Comparison of ENCODE assay signal across 26 cellular contexts in the genomic region with DNA sequence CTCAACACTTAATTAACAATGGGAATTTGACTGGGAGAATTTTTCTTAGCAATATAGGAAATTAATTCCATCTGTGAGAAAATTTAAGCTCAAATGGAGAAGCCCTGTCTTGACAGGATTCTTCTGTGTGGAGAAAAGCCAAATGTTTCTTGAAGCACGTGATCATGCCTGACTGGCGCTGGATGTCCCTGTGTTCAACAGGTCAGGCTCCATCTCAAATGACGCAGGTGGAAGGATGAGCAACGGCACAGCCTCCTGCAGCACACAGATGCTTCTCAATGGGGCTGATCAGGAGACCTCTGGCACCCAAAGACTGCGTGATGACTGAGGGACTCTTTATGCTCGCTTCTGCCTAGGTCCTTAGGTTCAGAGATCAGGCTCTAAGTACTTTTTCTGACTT.
DNase-seq lines count a peak whose midpoint lies in the region; ATAC-seq lines count a peak whose summit lies in the region.
"Had no signal": no experiment of that assay in that cellular context is flagged by ENCODE, and none has a peak within 500 bp of the region (broad histone marks: within the 10 kb centered on the region; RNA-seq: fewer than 3 reads in every experiment).

No MANE protein-coding gene starts in this region.

- ATAC-seq in HG03571 (IDR thresholded peaks at IDR 0.05; ENCODE audit: unreplicated experiment), result no peak
- ATAC-seq in HG02588 (IDR thresholded peaks at IDR 0.05; ENCODE audit: unreplicated experiment), result no peak
- ATAC-seq: A549; activated CD4-positive, CD25-positive, alpha-beta regulatory T cell treated with anti-CD3 and anti-CD28 coated beads, Interleukin-2, amount 50 U/mL, for 24 hours; activated CD8-positive, alpha-beta T cell treated with anti-CD3 and anti-CD28 coated beads, Interleukin-2, amount 10 ng/mL, durations not matched to agents 7 days and 5 days; activated naive CD8-positive, alpha-beta T cell treated with anti-CD3 and anti-CD28 coated beads, Interleukin-2, amount 50 U/mL, for 24 hours; body of pancreas; effector memory CD8-positive, alpha-beta T cell; gastroesophageal sphincter; right cardiac atrium; stimulated activated naive CD8-positive, alpha-beta T cell treated with anti-CD3 and anti-CD28 coated beads, Interleukin-15, Interleukin-2, amounts not matched to agents 100 U/mL and 50 U/mL, for 24 hours; T-cell had no signal

- DNase-seq in NCI-H2107 (lab: John Stamatoyannopoulos, UW) (peak; percentile 22), NCI-H2107 treated with DMSO at 0.1 percent for 48 hours (lab: John Stamatoyannopoulos, UW; ENCODE audit: unreplicated experiment) (no peak), NCI-H128 (lab: John Stamatoyannopoulos, UW; ENCODE audit: unreplicated experiment) (peak; percentile 9), NCI-H2196 treated with DMSO at 0.1 percent for 48 hours (lab: John Stamatoyannopoulos, UW; ENCODE audit: unreplicated experiment) (peak; percentile 77), left kidney (ENCODE audit: low read depth, low spot score) (peak; percentile 28), medulla oblongata (ENCODE audit: extremely low spot score) (no peak)
- DNase-seq: activated CD8-positive, alpha-beta T cell treated with anti-CD3 and anti-CD28 coated beads, Interleukin-2, amount 10 ng/mL, durations not matched to agents 7 days and 5 days; activated gamma-delta T cell; activated naive CD8-positive, alpha-beta T cell treated with anti-CD3 and anti-CD28 coated beads, Interleukin-2, amount 50 U/mL, for 24 hours; body of pancreas; effector memory CD8-positive, alpha-beta T cell; esophagus squamous epithelium; GF-D8; NCI-H526 treated with DMSO at 0.1 percent for 48 hours; nephron progenitor cell; pancreas; right cardiac atrium; stimulated activated CD4-positive, alpha-beta T cell treated with anti-CD3 and anti-CD28 coated beads, Interleukin-4, amount 100 ng/mL, for 24 hours; stimulated activated naive CD8-positive, alpha-beta T cell treated with anti-CD3 and anti-CD28 coated beads, Interleukin-15, Interleukin-2, amounts not matched to agents 100 U/mL and 50 U/mL, for 24 hours; T-cell; thyroid gland had no signal

Comparison
In these comparisons a context has a peak if more than half of its experiments do, and no peak if none do; other contexts are left out.
1. DNase-seq: peak in NCI-H2107 (single experiment), NCI-H128 (single experiment), NCI-H2196 treated with DMSO at 0.1 percent for 48 hours (single experiment) and left kidney (single experiment); none in NCI-H2107 treated with DMSO at 0.1 percent for 48 hours (single experiment) and medulla oblongata (single experiment).